In the genomic region with DNA sequence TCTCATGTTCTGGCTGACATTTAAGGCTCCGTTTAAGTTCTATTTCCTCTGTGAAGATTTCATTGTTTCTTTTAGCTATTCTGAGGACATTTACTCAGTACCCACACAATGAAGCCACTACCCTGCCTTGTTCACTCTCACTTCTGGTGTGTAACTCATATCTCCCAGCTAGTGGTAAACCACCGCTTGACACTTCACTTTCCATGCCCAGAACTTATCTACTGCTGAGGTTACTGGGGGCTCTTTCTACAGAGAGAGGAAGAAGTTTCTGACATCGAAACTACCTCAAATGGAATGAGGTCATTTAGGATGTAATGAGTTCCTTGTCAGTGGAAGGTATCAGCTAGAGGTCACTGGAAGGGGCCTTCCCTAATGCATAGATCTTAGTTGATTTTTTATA, we compare ENCODE assay signal across 9 cellular contexts.
A peak's percentile ranks its signal among the peaks of the same experiment; 100 is the strongest.
DNase-seq lines count a peak whose midpoint lies in the region; ATAC-seq and TF ChIP-seq lines count a peak whose summit lies in the region.
"Had no signal": no experiment of that assay in that cellular context is flagged by ENCODE, and none has a peak within 500 bp of the region (broad histone marks: within the 10 kb centered on the region; RNA-seq: fewer than 3 reads in every experiment).

No MANE protein-coding gene starts in this region.

- POLR2A ChIA-PET in activated CD8-positive, alpha-beta T cell treated with anti-CD3 and anti-CD28 coated beads, Interleukin-2, amount 10 ng/mL, durations not matched to agents 7 days and 5 days (lab: Charles Lee): interaction anchor here (1.2 kb wide), 1 partner anchor 60 kb away, joined by 5 read pairs; no protein-coding TSS in a partner anchor

- DNase-seq in CD1c-positive myeloid dendritic cell (ENCODE audit: extremely low spot score) (peak; percentile 16), DMS79 (lab: John Stamatoyannopoulos, UW) (no peak), ACHN (no peak), NCI-H1105 treated with DMSO at 0.1 percent for 48 hours (lab: John Stamatoyannopoulos, UW) (no peak), uterus (no peak)
- DNase-seq in activated CD8-positive, alpha-beta T cell treated with anti-CD3 and anti-CD28 coated beads, Interleukin-2, amount 10 ng/mL, durations not matched to agents 7 days and 5 days: peak; percentile 75

- H3K4me1 ChIP-seq in uterus: no peaks in the 10 kb centered on the region

- H3K36me3 ChIP-seq in uterus: no peaks in the 10 kb centered on the region

- no peaks in the 10 kb centered on the region for H3K27me3 ChIP-seq in uterus

- intact Hi-C loops in uterus (cut with DNase I; ENCODE audit: low total_unique reads): no loop called here

- H3K27me3 Mint-ChIP-seq in activated CD8-positive, alpha-beta T cell treated with anti-CD3 and anti-CD28 coated beads, Interleukin-2, amount 10 ng/mL, durations not matched to agents 7 days and 5 days (ENCODE audit: low read depth): peaks cover 27% of the 10 kb centered on the region

- peaks cover 20% of the 10 kb centered on the region for H3K4me1 Mint-ChIP-seq in activated CD8-positive, alpha-beta T cell treated with anti-CD3 and anti-CD28 coated beads, Interleukin-2, amount 10 ng/mL, durations not matched to agents 7 days and 5 days (ENCODE audit: low read depth)

- ATAC-seq in GM19025 (IDR thresholded peaks at IDR 0.05; ENCODE audit: low read depth, unreplicated experiment): peak; percentile 97
- ATAC-seq in HG02943 (IDR thresholded peaks at IDR 0.05; ENCODE audit: low read depth, unreplicated experiment): peak; percentile 98
- peak; percentile 92 for ATAC-seq in activated CD8-positive, alpha-beta T cell treated with anti-CD3 and anti-CD28 coated beads, Interleukin-2, amount 10 ng/mL, durations not matched to agents 7 days and 5 days

- H3K36me3 Mint-ChIP-seq in activated CD8-positive, alpha-beta T cell treated with anti-CD3 and anti-CD28 coated beads, Interleukin-2, amount 10 ng/mL, durations not matched to agents 7 days and 5 days (ENCODE audit: low read depth): no peaks in the 10 kb centered on the region

- peak overlapping the region; percentile 36 for H3K27ac Mint-ChIP-seq in activated CD8-positive, alpha-beta T cell treated with anti-CD3 and anti-CD28 coated beads, Interleukin-2, amount 10 ng/mL, durations not matched to agents 7 days and 5 days

- no peak overlapping the region for H3K27ac ChIP-seq in uterus
- H3K27ac ChIP-seq: coronary artery had no signal

- TF ChIP-seq POLR2A in uterus (IDR thresholded peaks at IDR 0.05): no peak

- peak overlapping the region; percentile 0 for H3K4me3 Mint-ChIP-seq in activated CD8-positive, alpha-beta T cell treated with anti-CD3 and anti-CD28 coated beads, Interleukin-2, amount 10 ng/mL, durations not matched to agents 7 days and 5 days

- no peak overlapping the region for H3K4me3 ChIP-seq in uterus
- H3K4me3 ChIP-seq: coronary artery had no signal

- H3K9me3 Mint-ChIP-seq in activated CD8-positive, alpha-beta T cell treated with anti-CD3 and anti-CD28 coated beads, Interleukin-2, amount 10 ng/mL, durations not matched to agents 7 days and 5 days (ENCODE audit: insufficient read depth): no peaks in the 10 kb centered on the region

- no peaks in the 10 kb centered on the region for H3K9me3 ChIP-seq in uterus

- CTCF ChIA-PET in activated CD8-positive, alpha-beta T cell treated with anti-CD3 and anti-CD28 coated beads, Interleukin-2, amount 10 ng/mL, durations not matched to agents 7 days and 5 days (lab: Charles Lee): interaction anchor here (1.1 to 1.4 kb wide), 2 partner anchors 64 to 245 kb away, joined by 3 read pairs; no protein-coding TSS in a partner anchor

- in situ Hi-C loops in ACHN (cut with HindIII; ENCODE audit: low pct_ligation_motif_present, low pct_unique_long_range_greater_than_20kb, low sequenced_read_pairs): no loop called here

- TF ChIP-seq CTCF in uterus (IDR thresholded peaks at IDR 0.05): no peak

Comparison
In these comparisons a context has a peak if more than half of its experiments do, and no peak if none do; other contexts are left out.
1. DNase-seq: peak in CD1c-positive myeloid dendritic cell (single experiment) and activated CD8-positive, alpha-beta T cell treated with anti-CD3 and anti-CD28 coated beads, Interleukin-2, amount 10 ng/mL, durations not matched to agents 7 days and 5 days (single experiment); none in DMS79 (single experiment), ACHN (single experiment), NCI-H1105 treated with DMSO at 0.1 percent for 48 hours (single experiment) and uterus (0 of 2).
2. Peak in every context shown above with its lines, with median percentiles within 50 percentile points of each other: ATAC-seq.